9 cellular contexts compared by ENCODE assay signal in the genomic region with DNA sequence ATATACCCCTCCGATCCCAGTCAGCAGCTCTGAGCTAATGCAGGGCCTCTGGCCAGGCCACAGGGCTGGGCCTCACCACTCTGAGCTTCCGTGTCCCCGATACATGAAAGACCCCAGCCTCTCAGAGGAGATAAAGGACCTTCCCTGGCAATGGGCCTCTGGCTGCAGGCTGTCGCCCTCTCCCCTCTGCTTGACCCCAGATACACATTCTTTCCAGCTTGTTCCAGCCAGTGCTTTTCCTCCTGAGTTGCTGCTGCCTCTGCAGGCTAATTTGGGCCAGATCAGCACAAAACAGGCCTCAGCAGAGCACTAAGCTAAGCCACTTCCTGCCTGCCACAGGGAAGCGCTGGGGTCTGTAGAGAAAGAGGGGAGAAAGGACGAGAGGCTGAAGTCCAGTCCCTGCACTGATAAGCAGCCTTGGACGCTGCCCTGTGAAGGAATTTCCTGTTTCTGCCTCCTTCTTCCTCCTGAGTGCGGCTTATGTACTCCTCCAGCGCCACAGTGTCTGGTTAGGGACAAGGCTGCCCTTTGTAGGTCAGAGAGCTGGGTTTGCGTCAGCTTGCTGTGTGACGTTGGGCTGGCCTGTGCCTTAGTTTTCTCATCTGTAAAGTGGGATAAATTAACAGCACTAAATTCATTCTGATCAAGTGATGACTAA.
DNase-seq lines count a peak whose midpoint lies in the region; ATAC-seq and TF ChIP-seq lines count a peak whose summit lies in the region.
"Had no signal": no experiment of that assay in that cellular context is flagged by ENCODE, and none has a peak within 500 bp of the region (broad histone marks: within the 10 kb centered on the region; RNA-seq: fewer than 3 reads in every experiment).

No MANE protein-coding gene starts in this region.

- no peaks in the 10 kb centered on the region for H3K27me3 ChIP-seq in neuronal stem cell (ENCODE audit: control insufficient read depth in 3 of 3, insufficient read depth in 3 of 3, low read depth in 1 of 3, low read length in 3 of 3)

- ATAC-seq in HG02870 (IDR thresholded peaks at IDR 0.05; ENCODE audit: unreplicated experiment) (no peak), HG03175 (IDR thresholded peaks at IDR 0.05; ENCODE audit: unreplicated experiment) (no peak), GM21737 (IDR thresholded peaks at IDR 0.05; ENCODE audit: unreplicated experiment) (no peak)

- CTCF ChIA-PET in RWPE1 (lab: Yijun Ruan, JAX): interaction anchor here (0.7 to 0.9 kb wide), 2 partner anchors 10 to 17 kb away, joined by 3 to 6 read pairs; no protein-coding TSS in a partner anchor

- H3K79me1 ChIP-seq in neuronal stem cell (ENCODE audit: low read depth, low read length): no peaks in the 10 kb centered on the region

- peak overlapping the region; percentile 69 for H3K18ac ChIP-seq in neuronal stem cell (ENCODE audit: low read length)

- DNase-seq in Ammon's horn (ENCODE audit: low spot score) (peak; percentile 47), RWPE1 (ENCODE audit: low spot score) (no peak), fibroblast of peridontal ligament (ENCODE audit: extremely low read depth) (peak; percentile 34), neuronal stem cell (ENCODE audit: low spot score) (no peak), activated gamma-delta T cell treated with Interleukin-2 at 50 U/mL for 16 hours (no peak)
- DNase-seq: stimulated activated CD4-positive, alpha-beta T cell treated with anti-CD3 and anti-CD28 coated beads, Interleukin-2, amount 100 ng/mL, for 48 hours had no signal

- no peak overlapping the region for H2AK5ac ChIP-seq in neuronal stem cell (ENCODE audit: low read depth, low read length)

- H3K4me2 ChIP-seq in neuronal stem cell (ENCODE audit: insufficient read depth, low read length, poor library complexity, severe bottlenecking): no peak overlapping the region

- no CpG with 5 or more reads among the region's 11 CpGs for WGBS in neuronal stem cell (ENCODE audit: extremely low coverage in 2 of 2, insufficient read length in 2 of 2, insufficient replicate concordance in 1 of 2), 2 donors

- no peak overlapping the region for H3K14ac ChIP-seq in neuronal stem cell (ENCODE audit: low read length)

- H3K9ac ChIP-seq in neuronal stem cell (ENCODE audit: low read depth, low read length, poor library complexity): no peak overlapping the region

- H3K4me3 ChIP-seq in neuronal stem cell (ENCODE audit: low read length in 2 of 2): peak overlapping the region in 1 of 2 donors; percentile 10

- POLR2A ChIA-PET in RWPE1 (lab: Yijun Ruan, JAX; ENCODE audit: low non-redundant PET): no interaction called here

- H3K27ac ChIP-seq in RWPE1: peak overlapping the region; percentile 85
- H3K27ac ChIP-seq in neuronal stem cell (replicated peaks; ENCODE audit: low read length): peak overlapping the region; percentile 60

- H3K23ac ChIP-seq in neuronal stem cell (ENCODE audit: low read depth, low read length, poor library complexity): peak overlapping the region; percentile 17

- H2BK15ac ChIP-seq in neuronal stem cell (ENCODE audit: low read length): no peak overlapping the region

- H2AFZ ChIP-seq in neuronal stem cell (ENCODE audit: low read length): peak overlapping the region; percentile 91

- peaks cover 8 to 17% of the 10 kb centered on the region in 2 donors for H3K4me1 ChIP-seq in neuronal stem cell (ENCODE audit: control insufficient read depth in 2 of 2, insufficient read depth in 1 of 2, low read depth in 1 of 2, low read length in 2 of 2)

- peak overlapping the region; percentile 21 for H2BK120ac ChIP-seq in neuronal stem cell (ENCODE audit: low read depth, low read length)

- peak overlapping the region; percentile 0 for H2BK12ac ChIP-seq in neuronal stem cell (ENCODE audit: low read length)

- no peak overlapping the region for H3K4ac ChIP-seq in neuronal stem cell (ENCODE audit: low read length)

- no peaks in the 10 kb centered on the region for H3K9me3 ChIP-seq in neuronal stem cell (replicated peaks in 1 of 2; ENCODE audit: control insufficient read depth in 2 of 2, insufficient read depth in 1 of 2, low read depth in 1 of 2, low read length in 2 of 2)

- H2BK5ac ChIP-seq in neuronal stem cell (ENCODE audit: low read length): no peak overlapping the region

- TF ChIP-seq CTCF in RWPE1 (conservative IDR thresholded peaks at IDR 0.05; ENCODE audit: low read depth): no peak

- H3K36me3 ChIP-seq in neuronal stem cell (replicated peaks in 1 of 2; ENCODE audit: control insufficient read depth in 2 of 2, insufficient read depth in 2 of 2, low read length in 2 of 2): no peaks in the 10 kb centered on the region

- H4K8ac ChIP-seq in neuronal stem cell (ENCODE audit: low read depth, low read length): no peak overlapping the region

- no peak overlapping the region for H4K91ac ChIP-seq in neuronal stem cell (ENCODE audit: low read depth, low read length, poor library complexity)

Comparison
In these comparisons a context has a peak if more than half of its experiments do, and no peak if none do; other contexts are left out.
1. DNase-seq: peak in Ammon's horn (single experiment) and fibroblast of peridontal ligament (single experiment); none in RWPE1 (single experiment), neuronal stem cell (single experiment) and activated gamma-delta T cell treated with Interleukin-2 at 50 U/mL for 16 hours (single experiment).